In genomic region chr11:62694455-62695167, GRCh38 we compare ENCODE assay signal across 9 cellular contexts. TPM values are rescaled to one million over a fixed set of nuclear protein-coding genes. Genes with fewer than 3 reads are reported as not detected.
DNase-seq lines count a peak whose midpoint lies in the region; ATAC-seq, FAIRE-seq and TF ChIP-seq lines count a peak whose summit lies in the region.
"Had no signal": no experiment of that assay in that cellular context is flagged by ENCODE, and none has a peak within 500 bp of the region (broad histone marks: within the 10 kb centered on the region; RNA-seq: fewer than 3 reads in every experiment).

No MANE protein-coding gene starts in this region.

- TF ChIP-seq CTCF in Calu3 (IDR thresholded peaks at IDR 0.05; ENCODE audit: unreplicated experiment) (peak; percentile 75), parathyroid adenoma (IDR thresholded peaks at IDR 0.05) (peak; percentile 56), type B pancreatic cell (conservative IDR thresholded peaks at IDR 0.05) (peak; percentile 88)

- H3K79me2 ChIP-seq in parathyroid adenoma = peaks cover 3% of the 10 kb centered on the region

- H3K27ac ChIP-seq in SJCRH30 (no peak overlapping the region), parathyroid adenoma (no peak overlapping the region)

- H3K4me3 ChIP-seq in SJCRH30 = no peak overlapping the region
- no peak overlapping the region for H3K4me3 ChIP-seq in parathyroid adenoma (ENCODE audit: low read depth, low read length)

- H3K9me3 ChIP-seq in SJCRH30 (replicated peaks) (no peaks in the 10 kb centered on the region), parathyroid adenoma (ENCODE audit: control insufficient read depth, low read length) (no peaks in the 10 kb centered on the region)

- H3K4me3 Mint-ChIP-seq in Calu3 (ENCODE audit: low read depth, unreplicated experiment) = no peak overlapping the region
- no peak overlapping the region for H3K4me3 Mint-ChIP-seq in type B pancreatic cell

- H3K27ac Mint-ChIP-seq in Calu3 (ENCODE audit: unreplicated experiment) (no peak overlapping the region), type B pancreatic cell (no peak overlapping the region)

- peaks cover 46% of the 10 kb centered on the region for H3K36me3 Mint-ChIP-seq in Calu3 (ENCODE audit: insufficient read depth, unreplicated experiment)
- H3K36me3 Mint-ChIP-seq in type B pancreatic cell = peaks cover 26% of the 10 kb centered on the region

- no peaks in the 10 kb centered on the region for H3K4me1 Mint-ChIP-seq in Calu3 (ENCODE audit: low read depth, unreplicated experiment)
- H3K4me1 Mint-ChIP-seq in type B pancreatic cell (ENCODE audit: unreplicated experiment) = peaks cover 9% of the 10 kb centered on the region

- H3K9ac ChIP-seq in parathyroid adenoma = no peak overlapping the region

- BruUV-seq in Calu3 (replicated peaks; lab: Mats Ljungman, UMichigan) = no TSS peak

- H3K4me1 ChIP-seq in SJCRH30 (peaks cover 12% of the 10 kb centered on the region), parathyroid adenoma (no peaks in the 10 kb centered on the region)

- intact Hi-C loops in Calu3 (cut with micrococcal nuclease; ENCODE audit: unreplicated experiment) = no loop called here

- CTCF ChIA-PET in Calu3 (lab: Charles Lee) = interaction anchor here (0.6 to 1.2 kb wide), 5 partner anchors 7 to 348 kb away, joined by 3 to 4 read pairs (median 3); partner anchors contain the start of genes CSKMT, LBHD1 and UQCC3

- H3K4me2 ChIP-seq in parathyroid adenoma (ENCODE audit: low read length) = no peak overlapping the region

- H3K9me3 Mint-ChIP-seq in Calu3 (ENCODE audit: low read depth, unreplicated experiment) (no peaks in the 10 kb centered on the region), type B pancreatic cell (no peaks in the 10 kb centered on the region)

- H3K36me3 ChIP-seq in SJCRH30 (peaks cover 26% of the 10 kb centered on the region), parathyroid adenoma (ENCODE audit: control insufficient read depth, insufficient read depth, low read length) (no peaks in the 10 kb centered on the region)

- H3K27me3 Mint-ChIP-seq in Calu3 (ENCODE audit: unreplicated experiment) (no peaks in the 10 kb centered on the region), type B pancreatic cell (no peaks in the 10 kb centered on the region)

- H3K27me3 ChIP-seq in SJCRH30 = no peaks in the 10 kb centered on the region
- no peaks in the 10 kb centered on the region for H3K27me3 ChIP-seq in parathyroid adenoma (ENCODE audit: control insufficient read depth, insufficient read depth, low read length)

- H2AFZ ChIP-seq in parathyroid adenoma = no peak overlapping the region

- no peak for FAIRE-seq in frontal cortex (lab: Jason Lieb, UNC)
- FAIRE-seq: TTC549 had no signal

- DNase-seq in Calu3 (peak; percentile 73), HuH-7.5 (ENCODE audit: low spot score) (peak; percentile 89), SJCRH30 (peak; percentile 77 to 87), frontal cortex (ENCODE audit: low spot score in 2 of 2) (peak; percentile 59 to 75), type B pancreatic cell (ENCODE audit: extremely low spot score, unreplicated experiment) (no peak)
- DNase-seq in activated gamma-delta T cell treated with anti-CD3 and anti-CD28 coated beads, Interleukin-2, amount 50 U/mL, for 16 hours (ENCODE audit: low read depth) = peak; percentile 67

- no peak for ATAC-seq in HG03175 (IDR thresholded peaks at IDR 0.05; ENCODE audit: unreplicated experiment)

RNA-seq across cellular contexts. Expression of gene LRRN4CL, which starts 5.3 kb away (rescaled TPM):
- total RNA-seq in Calu3 (2022) (0.71 and 1.5 TPM in 2 replicates), frontal cortex (0.82 TPM), type B pancreatic cell (ENCODE audit: low replicate concordance) (0.21 and 1.0 TPM in 2 replicates)
- 0.55 and 0.73 TPM in 2 replicates for total RNA-seq in SJCRH30 (2014; rRNA removed; shearing (Covaris generic))

RNA-seq across cellular contexts. Expression of gene BSCL2, which starts 12.6 kb away (rescaled TPM):
- total RNA-seq in Calu3 (2022) (71.5 and 88.0 TPM in 2 replicates), frontal cortex (149 TPM), type B pancreatic cell (ENCODE audit: low replicate concordance) (93.5 and 94.6 TPM in 2 replicates)
- total RNA-seq in SJCRH30 (2014; rRNA removed; shearing (Covaris generic)) = 24.3 and 26.1 TPM in 2 replicates

RNA-seq across cellular contexts. Expression of gene GNG3, which starts 12.9 kb away (rescaled TPM):
- not detected in 2 replicates for total RNA-seq in Calu3 (2022)
- total RNA-seq in SJCRH30 (2014; rRNA removed; shearing (Covaris generic)) = not detected in 2 replicates
- 20.0 TPM for total RNA-seq in frontal cortex
- 0.88 and 4.7 TPM in 2 replicates for total RNA-seq in type B pancreatic cell (ENCODE audit: low replicate concordance)

RNA-seq across cellular contexts. Expression of gene UBXN1, which starts 15.7 kb away (rescaled TPM):
- total RNA-seq in Calu3 (2022) (91.9 and 98.7 TPM in 2 replicates), frontal cortex (84.8 TPM), type B pancreatic cell (ENCODE audit: low replicate concordance) (76.5 and 113 TPM in 2 replicates)
- 70.4 and 73.1 TPM in 2 replicates for total RNA-seq in SJCRH30 (2014; rRNA removed; shearing (Covaris generic))

RNA-seq across cellular contexts. Expression of gene LBHD1, which starts 22.5 kb away (rescaled TPM):
- total RNA-seq in Calu3 (2022) (16.4 and 21.3 TPM in 2 replicates), frontal cortex (3.3 TPM), type B pancreatic cell (ENCODE audit: low replicate concordance) (6.1 and 8.1 TPM in 2 replicates)
- 3.2 and 6.3 TPM in 2 replicates for total RNA-seq in SJCRH30 (2014; rRNA removed; shearing (Covaris generic))
